Comparison of ENCODE assay signal across 35 cellular contexts in the genomic region with DNA sequence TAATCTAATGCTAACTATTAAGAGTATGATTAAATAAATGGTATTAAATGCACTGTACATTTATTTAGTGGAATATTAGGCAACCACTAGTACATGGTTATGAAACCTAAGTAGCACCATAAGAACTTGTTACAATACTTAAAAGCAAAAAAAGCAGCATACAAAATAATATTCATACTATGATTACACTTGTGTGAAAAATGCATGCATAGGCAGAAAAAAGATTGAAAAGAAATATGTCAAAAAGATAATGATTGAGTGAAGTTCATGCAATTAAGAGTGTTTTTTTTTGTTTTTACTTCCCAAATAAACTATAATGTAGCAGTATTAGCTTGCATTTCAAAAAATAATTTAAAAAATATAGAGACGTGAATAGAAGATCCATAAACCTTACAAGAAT.
"Had no signal": no experiment of that assay in that cellular context is flagged by ENCODE, and none has a peak within 500 bp of the region (broad histone marks: within the 10 kb centered on the region; RNA-seq: fewer than 3 reads in every experiment).

No MANE protein-coding gene starts in this region.

- H3K27me3 ChIP-seq: MG63 had no signal

- H3K36me3 ChIP-seq: MG63 had no signal

- H3K4me3 ChIP-seq: MG63 had no signal

- DNase-seq: Karpas-422, Kasumi-1, MG63, MM.1S, MV-4-11, NCI-H1048, NCI-H1092, NCI-H1092 treated with DMSO at 0.1 percent for 48 hours, NCI-H1105, NCI-H1105 treated with DMSO at 0.1 percent for 48 hours, NCI-H1417, NCI-H1417 treated with DMSO at 0.1 percent for 48 hours, NCI-H1436, NCI-H1436 treated with DMSO at 0.1 percent for 48 hours, NCI-H146, NCI-H1694, NCI-H1694 treated with DMSO at 0.1 percent for 48 hours, NCI-H187, NCI-H187 treated with DMSO at 0.1 percent for 48 hours, NCI-H1930, NCI-H2029, NCI-H2029 treated with DMSO at 0.1 percent for 48 hours, NCI-H2081, NCI-H2081 treated with DMSO at 0.1 percent for 48 hours, NCI-H2107, NCI-H2171, NCI-H2171 treated with DMSO at 0.1 percent for 48 hours, NCI-H2227 treated with DMSO at 0.1 percent for 48 hours, NCI-H226, NCI-H345, NCI-H446, NCI-H446 treated with DMSO at 0.1 percent for 48 hours, NCI-H510A, NCI-H510A treated with DMSO at 0.1 percent for 48 hours, NCI-H524 had no signal

- H3K9me3 ChIP-seq: MG63 had no signal
